In the genomic region with DNA sequence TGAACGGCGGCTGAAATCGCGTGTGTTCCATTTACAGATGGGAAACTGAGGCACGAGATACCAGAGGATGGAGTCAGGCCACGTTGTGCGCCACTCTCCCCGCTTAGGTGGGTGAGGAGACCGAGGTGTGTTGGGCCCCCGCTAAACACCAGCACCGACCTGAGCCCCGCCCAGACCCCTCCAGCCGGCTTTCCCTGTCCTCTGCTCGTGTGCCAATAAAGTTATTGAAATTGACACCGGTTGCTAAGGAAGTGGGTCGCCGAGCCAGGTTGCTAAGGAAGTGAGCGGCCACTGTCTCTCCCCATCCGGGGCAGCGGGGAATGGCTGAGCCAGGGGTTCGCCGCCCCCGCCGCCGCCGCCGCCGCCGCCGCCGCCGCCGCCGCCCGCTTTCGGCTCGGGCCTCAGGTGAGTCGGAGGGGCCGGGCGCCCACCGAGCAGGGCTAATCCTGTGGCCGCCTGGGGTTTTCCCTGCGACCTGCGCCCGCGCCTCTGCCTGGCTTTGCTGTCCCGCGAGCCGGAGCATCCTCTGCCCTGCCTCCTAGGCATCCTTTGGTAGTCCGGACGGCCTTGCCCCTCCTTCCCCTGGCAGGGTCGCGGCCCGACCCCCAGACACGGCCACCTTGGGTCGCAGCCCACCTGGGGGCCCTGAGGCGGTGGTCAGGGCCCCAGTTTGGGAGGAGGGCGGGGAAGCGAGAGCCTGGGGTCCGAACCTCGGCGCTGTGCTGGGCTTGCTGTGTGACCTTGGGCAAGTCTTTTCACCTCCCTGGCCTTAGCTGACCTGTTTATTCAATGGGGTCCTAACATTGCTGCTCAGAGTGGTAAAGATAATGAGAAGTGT, we compare ENCODE assay signal across 8 cellular contexts. TPM values are rescaled to one million over a fixed set of nuclear protein-coding genes. Genes with fewer than 3 reads are reported as not detected.
DNase-seq lines count a peak whose midpoint lies in the region; TF ChIP-seq lines count a peak whose summit lies in the region.

A gene (plus strand): TSS at position 291 of the 838 bp plus-strand sequence. CDS start 32,127 bp downstream, outside the sequence.

- CTCF ChIA-PET in HEK293T (lab: Yijun Ruan, JAX) (interaction anchor here (0.6 kb wide), 1 partner anchor 423 kb away, joined by 3 read pairs; no protein-coding TSS in a partner anchor), SK-N-SH (lab: Yijun Ruan, JAX) (interaction anchor here (0.6 kb wide), 1 partner anchor 501 kb away, joined by 3 read pairs; no protein-coding TSS in a partner anchor)
- CTCF ChIA-PET in activated naive CD4-positive, alpha-beta T cell treated with anti-CD3 and anti-CD28 coated beads, Interleukin-2, amount 10 ng/mL, durations not matched to agents 7 days and 5 days (lab: Charles Lee), result no interaction called here

- no peak for TF ChIP-seq RAD21 in SK-N-SH (IDR thresholded peaks at IDR 0.05; ENCODE audit: low read length)

- TF ChIP-seq CTCF in NB4 (IDR thresholded peaks at IDR 0.05; ENCODE audit: low read depth, low read length), result no peak
- no peak for TF ChIP-seq CTCF in SK-N-SH (IDR thresholded peaks at IDR 0.05)
- TF ChIP-seq CTCF in neutrophil (IDR thresholded peaks at IDR 0.05), result no peak

- peak within 1 kb of the TSS; percentile 99 for H2AFZ ChIP-seq in SK-N-SH (ENCODE audit: low read depth)

- no peaks in the 10 kb centered on the region for H3K9me2 ChIP-seq in SK-N-SH

- peaks cover 0 to 5% of the 10 kb centered on the region in 2 experiments for H3K36me3 ChIP-seq in SK-N-SH (replicated peaks in 1 of 2; ENCODE audit: control insufficient read depth in 1 of 2, insufficient read depth in 2 of 2, low read length in 1 of 2)
- H3K36me3 ChIP-seq in neutrophil, result no peaks in the 10 kb centered on the region
- H3K36me3 ChIP-seq in subcutaneous abdominal adipose tissue (ENCODE audit: control insufficient read depth in 5 of 5, insufficient read depth in 5 of 5, low read length in 5 of 5), result peaks cover 0 to 3% (median 0%) of the 10 kb centered on the region in 5 donors

- TF ChIP-seq POLR2A in NB4 (IDR thresholded peaks at IDR 0.05; ENCODE audit: extremely low read depth, insufficient read length), result peak; percentile 14

- 4% methylated on average over 19 of the region's 62 CpGs for whole genome bisulfite sequencing in SK-N-SH (ENCODE audit: low lambda C conversion rate)

- H3K4me1 Mint-ChIP-seq in activated naive CD4-positive, alpha-beta T cell treated with anti-CD3 and anti-CD28 coated beads, Interleukin-2, amount 10 ng/mL, durations not matched to agents 7 days and 5 days, result peaks cover 43% of the 10 kb centered on the region

- TF ChIP-seq EP300 in SK-N-SH (IDR thresholded peaks at IDR 0.05; ENCODE audit: borderline replicate concordance in 1 of 2, low read depth in 1 of 2, low read length in 1 of 2), result no peak

- in situ Hi-C loops in G401 (cut with HindIII; ENCODE audit: low sequenced_read_pairs), result no loop called here

- H3K4me3 ChIP-seq in NB4 (ENCODE audit: low read depth, low read length) (peak within 1 kb of the TSS; percentile 78), SK-N-SH (ENCODE audit: low read depth in 2 of 2, low read length in 1 of 2) (peak within 1 kb of the TSS; percentile 75 to 100), neutrophil (ENCODE audit: low read depth in 1 of 2, low read length in 1 of 2) (peak within 1 kb of the TSS; percentile 81 to 82), subcutaneous abdominal adipose tissue (ENCODE audit: low read depth in 1 of 5, low read length in 5 of 5) (peak within 1 kb of the TSS; percentile 78 to 95 (median 87))

- H3K4me2 ChIP-seq in SK-N-SH, result peak within 1 kb of the TSS; percentile 98

- no peaks in the 10 kb centered on the region for H4K20me1 ChIP-seq in SK-N-SH (ENCODE audit: insufficient read depth)

- H3K9ac ChIP-seq in SK-N-SH (peak within 1 kb of the TSS; percentile 94), subcutaneous abdominal adipose tissue (ENCODE audit: low read length in 5 of 5) (peak within 1 kb of the TSS; percentile 63 to 89 (median 75))

- H3K9me3 Mint-ChIP-seq in activated naive CD4-positive, alpha-beta T cell treated with anti-CD3 and anti-CD28 coated beads, Interleukin-2, amount 10 ng/mL, durations not matched to agents 7 days and 5 days, result peaks cover 3% of the 10 kb centered on the region

- peaks cover 43% of the 10 kb centered on the region for H3K79me2 ChIP-seq in SK-N-SH (ENCODE audit: insufficient read depth)

- H3K36me3 Mint-ChIP-seq in activated naive CD4-positive, alpha-beta T cell treated with anti-CD3 and anti-CD28 coated beads, Interleukin-2, amount 10 ng/mL, durations not matched to agents 7 days and 5 days, result peaks cover 8% of the 10 kb centered on the region

- DNase-seq in G401 (ENCODE audit: low spot score) (peak; percentile 89), HEK293T (ENCODE audit: extremely low spot score) (peak; percentile 94), NB4 (ENCODE audit: low read depth) (peak; percentile 94), SK-N-SH (peak; percentile 97), germinal center (ENCODE audit: low spot score) (peak; percentile 95)
- peak; percentile 92 for DNase-seq in activated naive CD4-positive, alpha-beta T cell treated with anti-CD3 and anti-CD28 coated beads, Interleukin-2, amount 10 ng/mL, durations not matched to agents 7 days and 5 days

- no peaks in the 10 kb centered on the region for H3K27me3 Mint-ChIP-seq in activated naive CD4-positive, alpha-beta T cell treated with anti-CD3 and anti-CD28 coated beads, Interleukin-2, amount 10 ng/mL, durations not matched to agents 7 days and 5 days

- H3K27me3 ChIP-seq in SK-N-SH (ENCODE audit: insufficient read depth) (no peaks in the 10 kb centered on the region), neutrophil (no peaks in the 10 kb centered on the region), subcutaneous abdominal adipose tissue (ENCODE audit: control insufficient read depth in 5 of 5, insufficient read depth in 4 of 5, low read length in 5 of 5) (peaks cover 0 to 4% (median 0%) of the 10 kb centered on the region in 5 donors)

- H3K27ac Mint-ChIP-seq in activated naive CD4-positive, alpha-beta T cell treated with anti-CD3 and anti-CD28 coated beads, Interleukin-2, amount 10 ng/mL, durations not matched to agents 7 days and 5 days, result peak within 1 kb of the TSS; percentile 83

- POLR2A ChIA-PET in HEK293T (lab: Yijun Ruan, JAX) (interaction anchor here (1.4 kb wide), 1 partner anchor 11 kb away, joined by 3 read pairs; no protein-coding TSS in a partner anchor), SK-N-SH (lab: Yijun Ruan, JAX) (interaction anchor here (1.4 to 1.5 kb wide), 2 partner anchors 11 to 240 kb away, joined by 4 read pairs; no protein-coding TSS in a partner anchor)

- H3K9me3 ChIP-seq in SK-N-SH (no peaks in the 10 kb centered on the region), neutrophil (no peaks in the 10 kb centered on the region), subcutaneous abdominal adipose tissue (ENCODE audit: control insufficient read depth in 5 of 5, low read length in 5 of 5) (no peaks in the 10 kb centered on the region)

- peak within 1 kb of the TSS; percentile 10 to 74; a peak in 2 of 4 replicates for H3K27ac ChIP-seq in SK-N-SH (ENCODE audit: low read depth in 2 of 2, low read length in 1 of 2)
- peak within 1 kb of the TSS; percentile 81 for H3K27ac ChIP-seq in neutrophil
- H3K27ac ChIP-seq in subcutaneous abdominal adipose tissue (ENCODE audit: low read depth, low read length), result peak within 1 kb of the TSS; percentile 63

- H3K4me3 Mint-ChIP-seq in activated naive CD4-positive, alpha-beta T cell treated with anti-CD3 and anti-CD28 coated beads, Interleukin-2, amount 10 ng/mL, durations not matched to agents 7 days and 5 days, result peak within 1 kb of the TSS; percentile 87

- H3K4me1 ChIP-seq in SK-N-SH (ENCODE audit: control insufficient read depth in 1 of 2, insufficient read depth in 2 of 2, low read depth in 1 of 2, low read length in 1 of 2), result peaks cover 0 to 13% of the 10 kb centered on the region in 2 experiments; a peak in 2 of 4 replicates
- peaks cover 24 to 31% of the 10 kb centered on the region in 2 experiments for H3K4me1 ChIP-seq in neutrophil (ENCODE audit: control insufficient read depth in 1 of 2, insufficient read depth in 1 of 2, low read depth in 1 of 2, low read length in 1 of 2)
- H3K4me1 ChIP-seq in subcutaneous abdominal adipose tissue (ENCODE audit: control insufficient read depth in 5 of 5, insufficient read depth in 5 of 5, low read length in 5 of 5), result peaks cover 6 to 19% (median 15%) of the 10 kb centered on the region in 5 donors

- H3F3A ChIP-seq in SK-N-SH (replicated peaks; ENCODE audit: insufficient read depth), result peaks cover 8% of the 10 kb centered on the region

TF ChIP-seq in HEK293T, 16 proteins besides CTCF, POLR2A, EP300 and RAD21:
- TF ChIP-seq NFRKB (IDR thresholded peaks at IDR 0.05) (no peak), ARNT (IDR thresholded peaks at IDR 0.05) (0 out of 2 replicates have a peak, but pooled peaks have one; percentile 27), FOXM1 (IDR thresholded peaks at IDR 0.05; ENCODE audit: borderline replicate concordance) (peak; percentile 46; the same call in 1 of the 2 replicates), ELF4 (IDR thresholded peaks at IDR 0.05) (peak; percentile 74), FOXA1 (IDR thresholded peaks at IDR 0.05) (no peak)

TF ChIP-seq in SK-N-SH, 30 proteins besides CTCF, POLR2A, EP300 and RAD21 (continues in another document):
- TF ChIP-seq, protein P1, sequence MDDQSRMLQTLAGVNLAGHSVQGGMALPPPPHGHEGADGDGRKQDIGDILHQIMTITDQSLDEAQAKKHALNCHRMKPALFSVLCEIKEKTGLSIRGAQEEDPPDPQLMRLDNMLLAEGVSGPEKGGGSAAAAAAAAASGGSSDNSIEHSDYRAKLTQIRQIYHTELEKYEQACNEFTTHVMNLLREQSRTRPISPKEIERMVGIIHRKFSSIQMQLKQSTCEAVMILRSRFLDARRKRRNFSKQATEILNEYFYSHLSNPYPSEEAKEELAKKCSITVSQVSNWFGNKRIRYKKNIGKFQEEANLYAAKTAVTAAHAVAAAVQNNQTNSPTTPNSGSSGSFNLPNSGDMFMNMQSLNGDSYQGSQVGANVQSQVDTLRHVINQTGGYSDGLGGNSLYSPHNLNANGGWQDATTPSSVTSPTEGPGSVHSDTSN (IDR thresholded peaks at IDR 0.05), result no peak
- peak; percentile 55; the same call in 1 of the 2 replicates for TF ChIP-seq POLR2AphosphoS5 (IDR thresholded peaks at IDR 0.05; ENCODE audit: low read depth, low read length)
- peak; percentile 47; the same call in 1 of the 2 replicates for TF ChIP-seq TAF1 (IDR thresholded peaks at IDR 0.05; ENCODE audit: borderline replicate concordance, low read depth, low read length)
- TF ChIP-seq MXI1 (IDR thresholded peaks at IDR 0.05; ENCODE audit: low read depth, low read length), result peak; percentile 48; the same call in 1 of the 2 replicates
- TF ChIP-seq RXRA (IDR thresholded peaks at IDR 0.05; ENCODE audit: borderline replicate concordance, low read depth), result no peak
- TF ChIP-seq RFX5 (IDR thresholded peaks at IDR 0.05; ENCODE audit: low read length), result no peak
- peak; percentile 95 for TF ChIP-seq ELF1 (IDR thresholded peaks at IDR 0.05)
- TF ChIP-seq GABPA (IDR thresholded peaks at IDR 0.05; ENCODE audit: low read depth), result peak; percentile 84
- peak; percentile 86 for TF ChIP-seq SIN3A (IDR thresholded peaks at IDR 0.05; ENCODE audit: borderline replicate concordance, low read depth, low read length)

RNA-seq across cellular contexts. Expression of the gene that starts here (rescaled TPM):
- total RNA-seq in G401 (2014; rRNA removed; shearing (Covaris generic)), result 14.6 and 19.1 TPM in 2 replicates
- 18.6 and 23.8 TPM in 2 replicates for polyA plus RNA-seq in SK-N-SH (2012; rRNA removed)
- 26.2 and 26.6 TPM in 2 replicates for polyA plus RNA-seq in SK-N-SH (2012; cell fraction: cytosol; rRNA removed)
- polyA plus RNA-seq in SK-N-SH (2012; cell fraction: nucleus; rRNA removed), result 12.4 and 12.8 TPM in 2 replicates

Comparison
In these comparisons a context has a peak if more than half of its experiments do, and no peak if none do; other contexts are left out.
1. Peak in every context shown above with its lines: DNase-seq, H3K4me3 ChIP-seq and H3K27ac ChIP-seq.